In the genomic region with DNA sequence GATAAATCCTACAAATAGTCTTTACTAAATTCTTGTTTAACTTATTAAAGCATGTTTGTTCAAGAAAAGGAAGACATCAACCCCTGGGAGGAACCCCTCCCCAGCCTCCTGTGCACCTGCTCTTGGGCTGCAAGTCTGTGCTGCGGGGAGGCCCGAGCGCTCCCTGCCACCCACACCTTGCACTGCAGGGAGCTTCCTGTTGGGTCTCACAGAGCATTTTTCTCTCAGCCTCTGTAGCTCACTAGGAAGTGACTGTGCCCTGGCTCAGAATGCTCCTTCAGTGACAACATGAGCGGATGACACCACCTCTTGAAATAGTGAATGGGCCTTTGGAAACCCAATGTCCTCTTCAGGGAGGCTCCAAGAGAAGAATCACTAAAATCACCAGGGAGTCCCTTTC, we compare ENCODE assay signal across 8 cellular contexts.
DNase-seq lines count a peak whose midpoint lies in the region; ATAC-seq lines count a peak whose summit lies in the region.
"Not testable (repeated sequence)": the region's sequence is repeated elsewhere in the genome, so short reads cannot be mapped to it uniquely, and the experiment has no call there.

No MANE protein-coding gene starts in this region.

- CTCF ChIA-PET in activated CD4-positive, alpha-beta T cell treated with anti-CD3 and anti-CD28 coated beads for 36 hours (lab: Charles Lee); naive thymus-derived CD4-positive, alpha-beta T cell (lab: Charles Lee): not testable (repeated sequence)

- POLR2A ChIA-PET in activated CD4-positive, alpha-beta T cell treated with anti-CD3 and anti-CD28 coated beads for 36 hours (lab: Charles Lee); naive thymus-derived CD4-positive, alpha-beta T cell (lab: Charles Lee): not testable (repeated sequence)

- not testable (repeated sequence) for H3K27me3 Mint-ChIP-seq in CD4-positive, CD25-positive, alpha-beta regulatory T cell; activated CD4-positive, alpha-beta T cell treated with anti-CD3 and anti-CD28 coated beads for 36 hours; naive thymus-derived CD4-positive, alpha-beta T cell

- DNase-seq in CD4-positive, CD25-positive, alpha-beta regulatory T cell; activated CD4-positive, alpha-beta T cell treated with anti-CD3 and anti-CD28 coated beads for 36 hours; naive thymus-derived CD4-positive, alpha-beta T cell: not testable (repeated sequence)

- intact Hi-C loops in activated CD4-positive, alpha-beta T cell treated with anti-CD3 and anti-CD28 coated beads for 36 hours (cut with DNase I, micrococcal nuclease); naive thymus-derived CD4-positive, alpha-beta T cell (cut with micrococcal nuclease): not testable (repeated sequence)

- not testable (repeated sequence) for H3K4me1 Mint-ChIP-seq in CD4-positive, CD25-positive, alpha-beta regulatory T cell; activated CD4-positive, alpha-beta T cell treated with anti-CD3 and anti-CD28 coated beads for 36 hours; naive thymus-derived CD4-positive, alpha-beta T cell

- not testable (repeated sequence) for H3K4me3 Mint-ChIP-seq in CD4-positive, CD25-positive, alpha-beta regulatory T cell; activated CD4-positive, alpha-beta T cell treated with anti-CD3 and anti-CD28 coated beads for 36 hours; naive thymus-derived CD4-positive, alpha-beta T cell

- not testable (repeated sequence) for H3K27me3 ChIP-seq in CD4-positive, CD25-positive, alpha-beta regulatory T cell (ENCODE audit: control insufficient read depth, insufficient read depth, low read length); naive thymus-derived CD4-positive, alpha-beta T cell (ENCODE audit: control insufficient read depth in 2 of 2, insufficient read depth in 2 of 2, low read length in 2 of 2)

- H3K4me3 ChIP-seq in CD4-positive, CD25-positive, alpha-beta regulatory T cell (ENCODE audit: low read depth, low read length); naive thymus-derived CD4-positive, alpha-beta T cell (ENCODE audit: low read length): not testable (repeated sequence)

- not testable (repeated sequence) for H3K36me3 Mint-ChIP-seq in CD4-positive, CD25-positive, alpha-beta regulatory T cell; activated CD4-positive, alpha-beta T cell treated with anti-CD3 and anti-CD28 coated beads for 36 hours (ENCODE audit: low read depth); naive thymus-derived CD4-positive, alpha-beta T cell

- H3K9me3 Mint-ChIP-seq in CD4-positive, CD25-positive, alpha-beta regulatory T cell; activated CD4-positive, alpha-beta T cell treated with anti-CD3 and anti-CD28 coated beads for 36 hours (ENCODE audit: low read depth); naive thymus-derived CD4-positive, alpha-beta T cell: not testable (repeated sequence)

- H3K4me1 ChIP-seq in CD4-positive, CD25-positive, alpha-beta regulatory T cell (ENCODE audit: control insufficient read depth, insufficient read depth, low read length, poor library complexity, severe bottlenecking); naive thymus-derived CD4-positive, alpha-beta T cell (ENCODE audit: control insufficient read depth in 2 of 2, insufficient read depth in 2 of 2, low read length in 2 of 2): not testable (repeated sequence)

- not testable (repeated sequence) for H3K27ac ChIP-seq in CD4-positive, CD25-positive, alpha-beta regulatory T cell (ENCODE audit: insufficient read depth, low read length, poor library complexity, severe bottlenecking); naive thymus-derived CD4-positive, alpha-beta T cell (ENCODE audit: low read depth, low read length)

- not testable (repeated sequence) for H3K9me3 ChIP-seq in CD4-positive, CD25-positive, alpha-beta regulatory T cell (ENCODE audit: control insufficient read depth in 2 of 2, low read length in 2 of 2); naive thymus-derived CD4-positive, alpha-beta T cell (ENCODE audit: control insufficient read depth in 2 of 3, low read length in 3 of 3)

- not testable (repeated sequence) for H3K27ac Mint-ChIP-seq in CD4-positive, CD25-positive, alpha-beta regulatory T cell; activated CD4-positive, alpha-beta T cell treated with anti-CD3 and anti-CD28 coated beads for 36 hours; naive thymus-derived CD4-positive, alpha-beta T cell

- peak; percentile 65 to 73 for ATAC-seq in CD4-positive, CD25-positive, alpha-beta regulatory T cell (ENCODE audit: low read depth in 2 of 2)
- peak; percentile 62 for ATAC-seq in GM18873 (IDR thresholded peaks at IDR 0.05; ENCODE audit: low FRiP score, unreplicated experiment)
- ATAC-seq in GM19468 (IDR thresholded peaks at IDR 0.05; ENCODE audit: extremely low read depth, unreplicated experiment): peak; percentile 66
- ATAC-seq in HG02571 (IDR thresholded peaks at IDR 0.05; ENCODE audit: unreplicated experiment): peak; percentile 78
- ATAC-seq in HG02981 (IDR thresholded peaks at IDR 0.05; ENCODE audit: unreplicated experiment): peak; percentile 70
- peak; percentile 75 for ATAC-seq in HG03354 (IDR thresholded peaks at IDR 0.05; ENCODE audit: poor library complexity, severe bottlenecking, unreplicated experiment)
- ATAC-seq in activated CD4-positive, alpha-beta T cell treated with anti-CD3 and anti-CD28 coated beads for 36 hours: peak; percentile 82
- peak; percentile 78 for ATAC-seq in naive thymus-derived CD4-positive, alpha-beta T cell

- not testable (repeated sequence) for H3K36me3 ChIP-seq in CD4-positive, CD25-positive, alpha-beta regulatory T cell (ENCODE audit: control insufficient read depth, insufficient read depth, low read length); naive thymus-derived CD4-positive, alpha-beta T cell (ENCODE audit: control insufficient read depth in 2 of 3, insufficient read depth in 3 of 3, low read length in 3 of 3)
